In genomic region chr4:107719211-107719926, GRCh38 we compare ENCODE assay signal across 7 cellular contexts. TPM values are rescaled to one million over a fixed set of nuclear protein-coding genes. Genes with fewer than 3 reads are reported as not detected.
DNase-seq lines count a peak whose midpoint lies in the region; ATAC-seq and TF ChIP-seq lines count a peak whose summit lies in the region.

No MANE protein-coding gene starts in this region.

- intact Hi-C loops in esophagus muscularis mucosa (cut with DNase I) = no loop called here

- DNase-seq in Jurkat, Clone E6-1 (ENCODE audit: low read depth, low spot score) = peak; percentile 36
- no peak for DNase-seq in esophagus muscularis mucosa (ENCODE audit: extremely low spot score)
- DNase-seq in naive thymus-derived CD8-positive, alpha-beta T cell = no peak
- no peak for DNase-seq in NCI-H1436 (lab: John Stamatoyannopoulos, UW)

- peak overlapping the region in 9 of 10 donors; percentile 58 to 98 (median 89) for H3K27ac Mint-ChIP-seq in naive thymus-derived CD8-positive, alpha-beta T cell

- H3K36me3 Mint-ChIP-seq in naive thymus-derived CD8-positive, alpha-beta T cell = no peaks in the 10 kb centered on the region

- H3K4me3 Mint-ChIP-seq in naive thymus-derived CD8-positive, alpha-beta T cell = peak overlapping the region; percentile 93 to 98 (median 95)

- H3K4me1 Mint-ChIP-seq in naive thymus-derived CD8-positive, alpha-beta T cell = peaks cover 24 to 32% (median 30%) of the 10 kb centered on the region in 4 donors

- H3K27me3 ChIP-seq in esophagus muscularis mucosa = no peaks in the 10 kb centered on the region

- 9% methylated on average over 8 of the region's 28 CpGs for WGBS in esophagus muscularis mucosa

- TF ChIP-seq POLR2A in esophagus muscularis mucosa (IDR thresholded peaks at IDR 0.05; ENCODE audit: low read depth) = no peak

- peak overlapping the region; percentile 61 for H3K4me3 ChIP-seq in GM08714 (ENCODE audit: low read length)
- peak overlapping the region; percentile 80 for H3K4me3 ChIP-seq in Jurkat, Clone E6-1 (ENCODE audit: low read length)
- H3K4me3 ChIP-seq in esophagus muscularis mucosa = peak overlapping the region; percentile 79 to 97 (median 90)

- POLR2A ChIA-PET in naive thymus-derived CD8-positive, alpha-beta T cell (lab: Charles Lee) = interaction anchor here (0.6 to 2.6 kb wide), 3 partner anchors 133 to 1403 kb away, joined by 3 to 15 read pairs (median 14); partner anchors contain the start of genes AIMP1, CYP2U1 and TBCK

- no peaks in the 10 kb centered on the region for H3K27me3 Mint-ChIP-seq in naive thymus-derived CD8-positive, alpha-beta T cell

- H3K4me1 ChIP-seq in esophagus muscularis mucosa = peaks cover 14 to 20% (median 20%) of the 10 kb centered on the region in 4 donors

- ATAC-seq in GM21576 (IDR thresholded peaks at IDR 0.05; ENCODE audit: unreplicated experiment) = peak; percentile 13
- ATAC-seq in naive thymus-derived CD8-positive, alpha-beta T cell = peak; percentile 1 to 6

- H3K9me3 ChIP-seq in esophagus muscularis mucosa = no peaks in the 10 kb centered on the region

- TF ChIP-seq CTCF in VCaP (conservative IDR thresholded peaks at IDR 0.05) = no peak
- TF ChIP-seq CTCF in esophagus muscularis mucosa (IDR thresholded peaks at IDR 0.05) = no peak

- H3K27ac ChIP-seq in VCaP (peak overlapping the region; percentile 94), esophagus muscularis mucosa (replicated peaks in 1 of 4) (peak overlapping the region; percentile 87 to 93 (median 88))

- H3K36me3 ChIP-seq in esophagus muscularis mucosa = no peaks in the 10 kb centered on the region

- no peaks in the 10 kb centered on the region for H3K9me3 Mint-ChIP-seq in naive thymus-derived CD8-positive, alpha-beta T cell

- no peak for TF ChIP-seq EP300 in esophagus muscularis mucosa (IDR thresholded peaks at IDR 0.05)

RNA-seq across cellular contexts. Expression of gene PAPSS1, which starts 0.7 kb away (rescaled TPM):
- 101 TPM for polyA plus RNA-seq in Jurkat, Clone E6-1 (2012; ENCODE audit: insufficient read depth, insufficient read length)
- 10 to 100 TPM; 11.6 to 24.4 (median 18.1) TPM for total RNA-seq in esophagus muscularis mucosa
- total RNA-seq in naive thymus-derived CD8-positive, alpha-beta T cell = 10 to 100 TPM; 17.3 TPM
- 10 to 100 TPM; 22.8 to 23.9 (median 23.2) TPM for polyA plus RNA-seq in naive thymus-derived CD8-positive, alpha-beta T cell
